ENCODE assay signal across 9 cellular contexts in genomic region chr6:95087394-95088097, GRCh38.
DNase-seq lines count a peak whose midpoint lies in the region; ATAC-seq and TF ChIP-seq lines count a peak whose summit lies in the region.
"Had no signal": no experiment of that assay in that cellular context is flagged by ENCODE, and none has a peak within 500 bp of the region (broad histone marks: within the 10 kb centered on the region; RNA-seq: fewer than 3 reads in every experiment).

No MANE protein-coding gene starts in this region.

- H3K27me3 Mint-ChIP-seq in activated naive CD4-positive, alpha-beta T cell treated with anti-CD3 and anti-CD28 coated beads for 36 hours (ENCODE audit: low read depth): no peaks in the 10 kb centered on the region
- no peaks in the 10 kb centered on the region for H3K27me3 Mint-ChIP-seq in activated naive CD8-positive, alpha-beta T cell treated with anti-CD3 and anti-CD28 coated beads for 36 hours

- no peak overlapping the region for H3K4me3 ChIP-seq in skeletal muscle cell (ENCODE audit: low read depth, low read length)

- intact Hi-C loops in activated naive CD4-positive, alpha-beta T cell treated with anti-CD3 and anti-CD28 coated beads for 36 hours (cut with micrococcal nuclease): no loop called here

- no peak overlapping the region for H3K4me3 Mint-ChIP-seq in activated naive CD4-positive, alpha-beta T cell treated with anti-CD3 and anti-CD28 coated beads for 36 hours
- H3K4me3 Mint-ChIP-seq in activated naive CD8-positive, alpha-beta T cell treated with anti-CD3 and anti-CD28 coated beads for 36 hours: no peak overlapping the region

- H3K9me3 Mint-ChIP-seq in activated naive CD4-positive, alpha-beta T cell treated with anti-CD3 and anti-CD28 coated beads for 36 hours: no peaks in the 10 kb centered on the region
- H3K9me3 Mint-ChIP-seq in activated naive CD8-positive, alpha-beta T cell treated with anti-CD3 and anti-CD28 coated beads for 36 hours: no peaks in the 10 kb centered on the region

- no peak for ATAC-seq in GM18502 (IDR thresholded peaks at IDR 0.05; ENCODE audit: poor library complexity, unreplicated experiment)

- H3K27ac Mint-ChIP-seq in activated naive CD4-positive, alpha-beta T cell treated with anti-CD3 and anti-CD28 coated beads for 36 hours: no peak overlapping the region
- H3K27ac Mint-ChIP-seq in activated naive CD8-positive, alpha-beta T cell treated with anti-CD3 and anti-CD28 coated beads for 36 hours: no peak overlapping the region

- no peak for TF ChIP-seq RAD21 in Ishikawa (IDR thresholded peaks at IDR 0.05; ENCODE audit: low read depth)

- H3K4me1 Mint-ChIP-seq in activated naive CD4-positive, alpha-beta T cell treated with anti-CD3 and anti-CD28 coated beads for 36 hours (ENCODE audit: low read depth): no peaks in the 10 kb centered on the region
- H3K4me1 Mint-ChIP-seq in activated naive CD8-positive, alpha-beta T cell treated with anti-CD3 and anti-CD28 coated beads for 36 hours: no peaks in the 10 kb centered on the region

- CTCF ChIA-PET in activated naive CD4-positive, alpha-beta T cell treated with anti-CD3 and anti-CD28 coated beads for 36 hours (lab: Charles Lee): no interaction called here

- no peaks in the 10 kb centered on the region for H3K36me3 Mint-ChIP-seq in activated naive CD4-positive, alpha-beta T cell treated with anti-CD3 and anti-CD28 coated beads for 36 hours (ENCODE audit: low read depth)
- H3K36me3 Mint-ChIP-seq in activated naive CD8-positive, alpha-beta T cell treated with anti-CD3 and anti-CD28 coated beads for 36 hours: no peaks in the 10 kb centered on the region

- no peak for TF ChIP-seq EP300 in Ishikawa (IDR thresholded peaks at IDR 0.05; ENCODE audit: borderline replicate concordance)

- DNase-seq in NCI-H524 (lab: John Stamatoyannopoulos, UW): peak; percentile 84 to 95
- peak; percentile 30 for DNase-seq in dedifferentiated amniotic fluid mesenchymal stem cell (ENCODE audit: extremely low spot score)
- peak; percentile 91 for DNase-seq in skeletal muscle cell (ENCODE audit: low read depth)
- DNase-seq in OCI-M2 (lab: John Stamatoyannopoulos, UW; ENCODE audit: unreplicated experiment): no peak
- DNase-seq in activated naive CD4-positive, alpha-beta T cell treated with anti-CD3 and anti-CD28 coated beads for 36 hours: no peak
- no peak for DNase-seq in activated naive CD8-positive, alpha-beta T cell treated with anti-CD3 and anti-CD28 coated beads for 36 hours
- DNase-seq: activated effector memory CD4-positive, alpha-beta T cell treated with anti-CD3 and anti-CD28 coated beads, Interleukin-2, amount 50 U/mL, for 16 hours had no signal

TF ChIP-seq in Ishikawa, 13 proteins besides CTCF, POLR2A, EP300 and RAD21:
- TF ChIP-seq YY1 (IDR thresholded peaks at IDR 0.05; ENCODE audit: low read depth) (no peak), USF1 (IDR thresholded peaks at IDR 0.05) (no peak), CEBPB (IDR thresholded peaks at IDR 0.05) (no peak), MAX (IDR thresholded peaks at IDR 0.05) (no peak), ZBTB7A (IDR thresholded peaks at IDR 0.05; ENCODE audit: low read depth) (no peak), TEAD4 (IDR thresholded peaks at IDR 0.05) (no peak), TCF12 (IDR thresholded peaks at IDR 0.05; ENCODE audit: low read depth) (no peak), NFIC (IDR thresholded peaks at IDR 0.05) (peak; percentile 29; the same call in 1 of the 2 replicates)
TF ChIP-seq in Ishikawa: peak in this region for 1.

Comparison
In these comparisons a context has a peak if more than half of its experiments do, and no peak if none do; other contexts are left out.
1. DNase-seq: peak in NCI-H524 (2 of 2), dedifferentiated amniotic fluid mesenchymal stem cell (single experiment) and skeletal muscle cell (single experiment); none in OCI-M2 (single experiment), activated naive CD4-positive, alpha-beta T cell treated with anti-CD3 and anti-CD28 coated beads for 36 hours (single experiment) and activated naive CD8-positive, alpha-beta T cell treated with anti-CD3 and anti-CD28 coated beads for 36 hours (single experiment).